In genomic region chr6:42104807-42105713, GRCh38 we compare ENCODE assay signal across 10 cellular contexts. TPM values are rescaled to one million over a fixed set of nuclear protein-coding genes. Genes with fewer than 3 reads are reported as not detected.
DNase-seq lines count a peak whose midpoint lies in the region; ATAC-seq lines count a peak whose summit lies in the region.
"Had no signal": no experiment of that assay in that cellular context is flagged by ENCODE, and none has a peak within 500 bp of the region (broad histone marks: within the 10 kb centered on the region; RNA-seq: fewer than 3 reads in every experiment).

No MANE protein-coding gene starts in this region.

- H3K27ac ChIP-seq in BLaER1 treated with 17β-estradiol and CSF1 and Interleukin-3, amounts not matched to agents 10 nM and 100 nM: peak overlapping the region; percentile 10 to 74 (median 59); a peak in 21 of 22 replicates
- H3K27ac ChIP-seq in mesendoderm (ENCODE audit: low read depth, low read length): no peak overlapping the region

- H3K4me1 ChIP-seq in BLaER1 treated with 17β-estradiol and CSF1 and Interleukin-3, amounts not matched to agents 10 nM and 100 nM: peaks cover 9 to 31% (median 16%) of the 10 kb centered on the region in 10 experiments; a peak in 17 of 20 replicates
- H3K4me1 ChIP-seq in mesendoderm (ENCODE audit: control insufficient read depth, low read depth, low read length): no peaks in the 10 kb centered on the region

- DNase-seq in mesendoderm: peak; percentile 55
- no peak for DNase-seq in glomerular visceral epithelial cell (ENCODE audit: extremely low spot score)
- DNase-seq in anterior cingulate cortex (lab: John Stamatoyannopoulos, UW): no peak
- DNase-seq: NK-92 treated with Interleukin-12 subunit alpha and Interleukin-12 subunit beta, amount 100 ng/mL, for 24 hours had no signal

- no peak overlapping the region for H2BK120ac ChIP-seq in mesendoderm (ENCODE audit: low read depth, low read length)

- H3K79me1 ChIP-seq in mesendoderm (ENCODE audit: low read length): no peaks in the 10 kb centered on the region

- no peaks in the 10 kb centered on the region for H3K36me3 Mint-ChIP-seq in activated naive CD8-positive, alpha-beta T cell

- no peak overlapping the region for H3K27ac Mint-ChIP-seq in activated naive CD8-positive, alpha-beta T cell

- peak overlapping the region; percentile 50 to 70 (median 60) for H3K4me3 ChIP-seq in BLaER1 treated with 17β-estradiol and CSF1 and Interleukin-3, amounts not matched to agents 10 nM and 100 nM
- H3K4me3 ChIP-seq in mesendoderm (ENCODE audit: low read length): no peak overlapping the region

- H2BK15ac ChIP-seq in mesendoderm (replicated peaks; ENCODE audit: low read depth): no peak overlapping the region

- H4K20me1 ChIP-seq in BLaER1 treated with 17β-estradiol and CSF1 and Interleukin-3, amounts not matched to agents 10 nM and 100 nM: peaks cover 0 to 8% (median 0%) of the 10 kb centered on the region in 11 experiments; a peak in 1 of 22 replicates

- H3K4ac ChIP-seq in mesendoderm (ENCODE audit: low read depth, low read length): no peak overlapping the region

- no peak overlapping the region for H2AK5ac ChIP-seq in mesendoderm (ENCODE audit: low read length)

- peak overlapping the region; percentile 38 for H3K4me3 Mint-ChIP-seq in activated naive CD8-positive, alpha-beta T cell

- no peak overlapping the region for H3K23ac ChIP-seq in mesendoderm (ENCODE audit: low read length)

- H3K18ac ChIP-seq in mesendoderm (ENCODE audit: low read length): peak overlapping the region; percentile 41

- peak overlapping the region; percentile 88 for H3K56ac ChIP-seq in mesendoderm (ENCODE audit: low read length)

- H3K4me1 Mint-ChIP-seq in activated naive CD8-positive, alpha-beta T cell (ENCODE audit: low read depth): peaks cover 9% of the 10 kb centered on the region

- no peaks in the 10 kb centered on the region for H3K27me3 Mint-ChIP-seq in activated naive CD8-positive, alpha-beta T cell

- no peaks in the 10 kb centered on the region for H3K36me3 ChIP-seq in BLaER1 treated with 17β-estradiol and CSF1 and Interleukin-3, amounts not matched to agents 10 nM and 100 nM
- H3K36me3 ChIP-seq in mesendoderm (ENCODE audit: control insufficient read depth, insufficient read depth, low read length): peaks cover 6% of the 10 kb centered on the region
- H3K36me3 ChIP-seq: adrenal gland had no signal

- H4K5ac ChIP-seq in mesendoderm (ENCODE audit: low read length): no peak overlapping the region

- H3K9me3 Mint-ChIP-seq in activated naive CD8-positive, alpha-beta T cell (ENCODE audit: low read depth): no peaks in the 10 kb centered on the region

- no CpG with 5 or more reads among the region's 35 CpGs for WGBS in mesendoderm (ENCODE audit: extremely low coverage, insufficient coverage, low lambda C conversion rate)

- H3K9ac ChIP-seq in BLaER1 treated with 17β-estradiol and CSF1 and Interleukin-3, amounts not matched to agents 10 nM and 100 nM: peak overlapping the region; percentile 63 to 82 (median 77)
- peak overlapping the region; percentile 74 for H3K9ac ChIP-seq in mesendoderm (ENCODE audit: low read length)

- H3K9me3 ChIP-seq in BLaER1 treated with 17β-estradiol and CSF1 and Interleukin-3, amounts not matched to agents 10 nM and 100 nM (replicated peaks in 1 of 11): peaks cover 0 to 2% (median 0%) of the 10 kb centered on the region in 11 experiments; a peak in 3 of 22 replicates
- H3K9me3 ChIP-seq: adrenal gland had no signal

- ATAC-seq in HG02885 (IDR thresholded peaks at IDR 0.05; ENCODE audit: poor library complexity, unreplicated experiment): peak; percentile 18
- ATAC-seq in HG03025 (IDR thresholded peaks at IDR 0.05; ENCODE audit: low FRiP score, unreplicated experiment): no peak
- ATAC-seq in GM19035 (IDR thresholded peaks at IDR 0.05; ENCODE audit: unreplicated experiment): no peak

- H2BK5ac ChIP-seq in mesendoderm (ENCODE audit: low read length): no peak overlapping the region

- peak overlapping the region; percentile 75 to 98 (median 92) for H3K4me2 ChIP-seq in BLaER1 treated with 17β-estradiol and CSF1 and Interleukin-3, amounts not matched to agents 10 nM and 100 nM
- no peak overlapping the region for H3K4me2 ChIP-seq in mesendoderm (ENCODE audit: low read length)

- H3K79me2 ChIP-seq in mesendoderm (ENCODE audit: control insufficient read depth, insufficient read depth, low read length): no peaks in the 10 kb centered on the region

- H3K27me3 ChIP-seq in BLaER1 treated with 17β-estradiol and CSF1 and Interleukin-3, amounts not matched to agents 10 nM and 100 nM: peaks cover 27 to 38% (median 34%) of the 10 kb centered on the region in 11 experiments
- no peaks in the 10 kb centered on the region for H3K27me3 ChIP-seq in mesendoderm (ENCODE audit: insufficient read depth, low read length, poor library complexity)
- H3K27me3 ChIP-seq: adrenal gland had no signal

- no peak overlapping the region for H4K8ac ChIP-seq in mesendoderm (ENCODE audit: low read depth, low read length)

RNA-seq across cellular contexts. Expression of gene C6orf132, which starts 37.4 kb away (rescaled TPM):
- 41.7 TPM for polyA plus RNA-seq in mesendoderm (2013, experiment 1 of 2)
- polyA plus RNA-seq in mesendoderm (2013, experiment 2 of 2): 44.6 TPM

RNA-seq across cellular contexts. Expression of gene TAF8, which starts 54.7 kb away (rescaled TPM):
- polyA plus RNA-seq in mesendoderm (2013, experiment 1 of 2): 18.5 TPM
- 19.3 TPM for polyA plus RNA-seq in mesendoderm (2013, experiment 2 of 2)
